ENCODE assay signal across 14 cellular contexts in genomic region chr11:119907934-119908760, GRCh38.
DNase-seq lines count a peak whose midpoint lies in the region; ATAC-seq and TF ChIP-seq lines count a peak whose summit lies in the region.
"Had no signal": no experiment of that assay in that cellular context is flagged by ENCODE, and none has a peak within 500 bp of the region (broad histone marks: within the 10 kb centered on the region; RNA-seq: fewer than 3 reads in every experiment).

No MANE protein-coding gene starts in this region.

- peak; percentile 82 for DNase-seq in COR-L47 (lab: John Stamatoyannopoulos, UW)
- DNase-seq in NCI-H1417 treated with DMSO at 0.1 percent for 48 hours (lab: John Stamatoyannopoulos, UW) = peak; percentile 78
- DNase-seq in WERI-Rb-1 = peak; percentile 93
- DNase-seq in mesendoderm = peak; percentile 9
- DNase-seq in cardiac septum (ENCODE audit: low spot score) = no peak
- no peak for DNase-seq in heart left ventricle
- DNase-seq in H9 = no peak
- DNase-seq in esophagus muscularis mucosa (ENCODE audit: extremely low spot score) = no peak
- DNase-seq: AML-193, lower lobe of right lung, NCI-H510A treated with DMSO at 0.1 percent for 48 hours had no signal

- H2BK5ac ChIP-seq in mesendoderm (ENCODE audit: low read length) (no peak overlapping the region), H9 (ENCODE audit: insufficient read length, low read length) (no peak overlapping the region)

- H3T11ph ChIP-seq in H9 (ENCODE audit: low read length) = no peak overlapping the region

- ATAC-seq in heart left ventricle = no peak

- H4K5ac ChIP-seq in mesendoderm (ENCODE audit: low read length) (no peak overlapping the region), H9 (ENCODE audit: insufficient read length, low read depth, low read length) (no peak overlapping the region)

- no peak overlapping the region for H4K91ac ChIP-seq in H9 (ENCODE audit: insufficient read length, low read depth, low read length)

- H3K56ac ChIP-seq in mesendoderm (ENCODE audit: low read length) (no peak overlapping the region), H9 (ENCODE audit: insufficient read length, low read depth, low read length) (no peak overlapping the region)

- H3K4me3 ChIP-seq in WERI-Rb-1 (ENCODE audit: low read depth, low read length) (peak overlapping the region; percentile 11), mesendoderm (ENCODE audit: low read length) (no peak overlapping the region), heart left ventricle (no peak overlapping the region), esophagus muscularis mucosa (no peak overlapping the region)
- H3K4me3 ChIP-seq: lower lobe of right lung, SJSA1 had no signal

- H3K9ac ChIP-seq in mesendoderm (ENCODE audit: low read length) (no peak overlapping the region), H9 (ENCODE audit: extremely low read depth, insufficient read length, low read length) (no peak overlapping the region)
- H3K9ac ChIP-seq: parathyroid adenoma had no signal

- H3K79me1 ChIP-seq in mesendoderm (ENCODE audit: low read length) (no peaks in the 10 kb centered on the region), H9 (ENCODE audit: insufficient read depth, low read depth, low read length, poor library complexity, severe bottlenecking) (no peaks in the 10 kb centered on the region)

- peaks cover 16% of the 10 kb centered on the region for H3K4me1 ChIP-seq in mesendoderm (ENCODE audit: control insufficient read depth, low read depth, low read length)
- H3K4me1 ChIP-seq in heart left ventricle = peaks cover 0 to 18% (median 4%) of the 10 kb centered on the region in 12 donors
- H3K4me1 ChIP-seq in H9 (ENCODE audit: insufficient read depth, low read length) = peaks cover 2% of the 10 kb centered on the region; the same call in 1 of the 2 replicates
- no peaks in the 10 kb centered on the region for H3K4me1 ChIP-seq in esophagus muscularis mucosa
- H3K4me1 ChIP-seq: parathyroid adenoma, SJSA1 had no signal

- no peaks in the 10 kb centered on the region for H3K9me3 Mint-ChIP-seq in H9
- H3K9me3 Mint-ChIP-seq: activated T-helper 1 cell treated with anti-CD3 and anti-CD28 coated beads, Interleukin-12 subunit alpha, Interleukin-12 subunit beta, Interleukin-2, Interleukin-4 antibody, amounts not matched to agents 30 ng/mL and 10 ng/mL and 1 ng/mL, durations not matched to agents 14 hours and 24 hours and 36 hours had no signal

- H3K36me3 ChIP-seq in WERI-Rb-1 (no peaks in the 10 kb centered on the region), mesendoderm (ENCODE audit: control insufficient read depth, insufficient read depth, low read length) (no peaks in the 10 kb centered on the region), heart left ventricle (no peaks in the 10 kb centered on the region), esophagus muscularis mucosa (no peaks in the 10 kb centered on the region)
- H3K36me3 ChIP-seq: lower lobe of right lung, SJSA1 had no signal

- H3K14ac ChIP-seq in H9 (ENCODE audit: insufficient read depth, low read length) = no peak overlapping the region

- peaks cover 9% of the 10 kb centered on the region for H3K27me3 Mint-ChIP-seq in H9 (ENCODE audit: low read depth)

- H3K79me2 ChIP-seq in mesendoderm (ENCODE audit: control insufficient read depth, insufficient read depth, low read length) (no peaks in the 10 kb centered on the region), H9 (ENCODE audit: insufficient read depth, low read length) (no peaks in the 10 kb centered on the region)
- H3K79me2 ChIP-seq: parathyroid adenoma had no signal

- H3K36me3 Mint-ChIP-seq in H9 (ENCODE audit: insufficient read depth in 1 of 3, low read depth in 3 of 3) = no peaks in the 10 kb centered on the region; a peak in 1 of 7 replicates

- TF ChIP-seq EP300 in esophagus muscularis mucosa (IDR thresholded peaks at IDR 0.05) = no peak

- no peaks in the 10 kb centered on the region for H4K20me1 ChIP-seq in H9 (ENCODE audit: control insufficient read depth, insufficient read depth, insufficient read length)

- peak overlapping the region in 1 of 2 experiments; percentile 8; a peak in 2 of 5 replicates for H3K4me3 Mint-ChIP-seq in H9
- H3K4me3 Mint-ChIP-seq: activated T-helper 1 cell treated with anti-CD3 and anti-CD28 coated beads, Interleukin-12 subunit alpha, Interleukin-12 subunit beta, Interleukin-2, Interleukin-4 antibody, amounts not matched to agents 30 ng/mL and 10 ng/mL and 1 ng/mL, durations not matched to agents 14 hours and 24 hours and 36 hours had no signal

- H2AFZ ChIP-seq in H9 (ENCODE audit: low read length) = no peak overlapping the region
- H2AFZ ChIP-seq: parathyroid adenoma had no signal

- no peak overlapping the region for H2BK20ac ChIP-seq in H9 (ENCODE audit: low read depth, low read length, poor library complexity, severe bottlenecking)

- TF ChIP-seq CTCF in WERI-Rb-1 (IDR thresholded peaks at IDR 0.05; ENCODE audit: low read depth, low read length) (peak; percentile 49), heart left ventricle (IDR thresholded peaks at IDR 0.05) (no peak), H9 (conservative IDR thresholded peaks at IDR 0.05) (no peak), esophagus muscularis mucosa (IDR thresholded peaks at IDR 0.05) (no peak)

- H3K4me2 ChIP-seq in mesendoderm (ENCODE audit: low read length) (no peak overlapping the region), H9 (ENCODE audit: insufficient read depth, insufficient read length, low read length) (no peak overlapping the region)

- intact Hi-C loops in cardiac septum (cut with DNase I) = no loop called here
- intact Hi-C loops in heart left ventricle (cut with DNase I) = no loop called here
- intact Hi-C loops in esophagus muscularis mucosa (cut with DNase I) = no loop called here

- H3K4ac ChIP-seq in mesendoderm (ENCODE audit: low read depth, low read length) (no peak overlapping the region), H9 (ENCODE audit: low read depth, low read length) (no peak overlapping the region)

- H3K9me3 ChIP-seq in WERI-Rb-1 (ENCODE audit: severe bottlenecking) (no peaks in the 10 kb centered on the region), heart left ventricle (no peaks in the 10 kb centered on the region), H9 (ENCODE audit: control insufficient read depth, low read depth, low read length) (no peaks in the 10 kb centered on the region), esophagus muscularis mucosa (no peaks in the 10 kb centered on the region)
- H3K9me3 ChIP-seq: lower lobe of right lung, SJSA1 had no signal

- no peak overlapping the region; a peak in 1 of 7 replicates for H3K27ac Mint-ChIP-seq in H9
- H3K27ac Mint-ChIP-seq: activated T-helper 1 cell treated with anti-CD3 and anti-CD28 coated beads, Interleukin-12 subunit alpha, Interleukin-12 subunit beta, Interleukin-2, Interleukin-4 antibody, amounts not matched to agents 30 ng/mL and 10 ng/mL and 1 ng/mL, durations not matched to agents 14 hours and 24 hours and 36 hours had no signal

- H3K27me3 ChIP-seq in WERI-Rb-1 (ENCODE audit: insufficient read depth, low read depth, severe bottlenecking) = no peaks in the 10 kb centered on the region
- H3K27me3 ChIP-seq in mesendoderm (ENCODE audit: insufficient read depth, low read length, poor library complexity) = no peaks in the 10 kb centered on the region
- H3K27me3 ChIP-seq in heart left ventricle = peaks cover 0 to 10% (median 0%) of the 10 kb centered on the region in 9 donors
- H3K27me3 ChIP-seq in H9 (ENCODE audit: insufficient read depth, low read length) = no peaks in the 10 kb centered on the region
- H3K27me3 ChIP-seq in esophagus muscularis mucosa = peaks cover 0 to 63% (median 0%) of the 10 kb centered on the region in 4 donors
- H3K27me3 ChIP-seq: SJSA1 had no signal

- WGBS in mesendoderm (ENCODE audit: extremely low coverage, insufficient coverage, low lambda C conversion rate) = no CpG with 5 or more reads among the region's 15 CpGs
- 58 to 70% (median 67%) methylated on average over 14 to 15 of the region's 15 CpGs for WGBS in heart left ventricle, 4 donors
- no CpG with 5 or more reads among the region's 15 CpGs for WGBS in H9 (ENCODE audit: extremely low coverage, insufficient read length, low lambda C conversion rate)
- WGBS in esophagus muscularis mucosa = 43% methylated on average over 12 of the region's 15 CpGs

- H4K8ac ChIP-seq in mesendoderm (ENCODE audit: low read depth, low read length) (no peak overlapping the region), H9 (replicated peaks; ENCODE audit: insufficient read length, low read depth, low read length) (no peak overlapping the region)

- no peaks in the 10 kb centered on the region for H3K23me2 ChIP-seq in H9 (ENCODE audit: insufficient read length, low read depth, low read length, poor library complexity, severe bottlenecking)

- peak overlapping the region; percentile 96 for H2AK5ac ChIP-seq in mesendoderm (ENCODE audit: low read length)
- H2AK5ac ChIP-seq in H9 (ENCODE audit: insufficient read length, low read length) = no peak overlapping the region

- H2BK12ac ChIP-seq in H9 (ENCODE audit: insufficient read length, low read depth, low read length) = no peak overlapping the region

- no peak overlapping the region for H3K18ac ChIP-seq in mesendoderm (ENCODE audit: low read length)
- H3K18ac ChIP-seq in H9 (ENCODE audit: insufficient read length, low read depth, low read length) = no peak overlapping the region

- H3K23ac ChIP-seq in mesendoderm (ENCODE audit: low read length) (no peak overlapping the region), H9 (ENCODE audit: insufficient read length, low read depth, low read length) (no peak overlapping the region)

- H3K27ac ChIP-seq in WERI-Rb-1 = peak overlapping the region; percentile 85
- H3K27ac ChIP-seq in mesendoderm (ENCODE audit: low read depth, low read length) = no peak overlapping the region
- H3K27ac ChIP-seq in heart left ventricle = no peak overlapping the region
- no peak overlapping the region for H3K27ac ChIP-seq in H9 (ENCODE audit: insufficient read length, low read depth, low read length)
- no peak overlapping the region for H3K27ac ChIP-seq in esophagus muscularis mucosa (replicated peaks in 1 of 4)
- H3K27ac ChIP-seq: lower lobe of right lung, parathyroid adenoma, SJSA1 had no signal

- no peak overlapping the region for H2BK120ac ChIP-seq in mesendoderm (ENCODE audit: low read depth, low read length)
- no peak overlapping the region for H2BK120ac ChIP-seq in H9 (ENCODE audit: low read depth, low read length, poor library complexity, severe bottlenecking)

- H2BK15ac ChIP-seq in mesendoderm (replicated peaks; ENCODE audit: low read depth) = no peak overlapping the region
- no peak overlapping the region for H2BK15ac ChIP-seq in H9 (ENCODE audit: low read depth, low read length)

- H3K4me1 Mint-ChIP-seq in H9 = peaks cover 27 to 33% of the 10 kb centered on the region in 2 experiments

- TF ChIP-seq POLR2A in heart left ventricle (IDR thresholded peaks at IDR 0.05) = no peak
- no peak for TF ChIP-seq POLR2A in esophagus muscularis mucosa (IDR thresholded peaks at IDR 0.05; ENCODE audit: low read depth)

Comparison
In these comparisons a context has a peak if more than half of its experiments do, and no peak if none do; other contexts are left out.
1. DNase-seq: peak in COR-L47 (single experiment), NCI-H1417 treated with DMSO at 0.1 percent for 48 hours (single experiment), WERI-Rb-1 (single experiment) and mesendoderm (single experiment); none in cardiac septum (single experiment), heart left ventricle (0 of 5), H9 (single experiment) and esophagus muscularis mucosa (single experiment).